ENCODE assay signal across 19 cellular contexts in genomic region chr7:47299496-47299895, GRCh38.
"Had no signal": no experiment of that assay in that cellular context is flagged by ENCODE, and none has a peak within 500 bp of the region (broad histone marks: within the 10 kb centered on the region; RNA-seq: fewer than 3 reads in every experiment).

No MANE protein-coding gene starts in this region.

- H3K4me1 Mint-ChIP-seq: stimulated activated effector memory CD8-positive, alpha-beta T cell treated with anti-CD3 and anti-CD28 coated beads, Interleukin-12 subunit alpha, Interleukin-12 subunit beta, amount 100 ng/mL, for 72 hours had no signal

- ATAC-seq: effector memory CD8-positive, alpha-beta T cell; gastrocnemius medialis; left lobe of liver; natural killer cell treated with Interleukin-12 subunit alpha and Interleukin-12 subunit beta and Interleukin-15 and Interleukin-18, amount 100 ng/mL, for 72 hours; psoas muscle; stimulated activated effector memory CD8-positive, alpha-beta T cell treated with anti-CD3 and anti-CD28 coated beads, Interleukin-12 subunit alpha, Interleukin-12 subunit beta, amount 100 ng/mL, for 72 hours; stimulated activated naive CD8-positive, alpha-beta T cell treated with anti-CD3 and anti-CD28 coated beads, Interleukin-15, Interleukin-2, amounts not matched to agents 100 U/mL and 50 U/mL, for 24 hours had no signal

- H3K9me3 Mint-ChIP-seq: dendritic cell treated with granulocyte-macrophage colony-stimulating factor and Interleukin-4, amounts not matched to agents 40 ng/mL and 50 ng/mL, for 4 days; natural killer cell treated with Interleukin-12 subunit alpha and Interleukin-12 subunit beta and Interleukin-15 and Interleukin-18, amount 100 ng/mL, for 72 hours; stimulated activated effector memory CD8-positive, alpha-beta T cell treated with anti-CD3 and anti-CD28 coated beads, Interleukin-12 subunit alpha, Interleukin-12 subunit beta, amount 100 ng/mL, for 72 hours had no signal

- FAIRE-seq: small intestine had no signal

- H3K27ac ChIP-seq: epithelial cell of prostate, esophagus muscularis mucosa, gastrocnemius medialis, psoas muscle, suprapubic skin, thyroid gland, upper lobe of left lung, uterus had no signal

- H3K27me3 ChIP-seq: esophagus muscularis mucosa, gastrocnemius medialis, suprapubic skin, thyroid gland, upper lobe of left lung, uterus had no signal

- H3K36me3 Mint-ChIP-seq: natural killer cell treated with Interleukin-12 subunit alpha and Interleukin-12 subunit beta and Interleukin-15 and Interleukin-18, amount 100 ng/mL, for 72 hours; stimulated activated effector memory CD8-positive, alpha-beta T cell treated with anti-CD3 and anti-CD28 coated beads, Interleukin-12 subunit alpha, Interleukin-12 subunit beta, amount 100 ng/mL, for 72 hours had no signal

- H3K27me3 Mint-ChIP-seq: dendritic cell treated with granulocyte-macrophage colony-stimulating factor and Interleukin-4, amounts not matched to agents 40 ng/mL and 50 ng/mL, for 4 days; effector memory CD8-positive, alpha-beta T cell; natural killer cell treated with Interleukin-12 subunit alpha and Interleukin-12 subunit beta and Interleukin-15 and Interleukin-18, amount 100 ng/mL, for 72 hours had no signal

- H3K9me3 ChIP-seq: esophagus muscularis mucosa, gastrocnemius medialis, psoas muscle, suprapubic skin, thyroid gland, upper lobe of left lung, uterus had no signal

- DNase-seq: effector memory CD8-positive, alpha-beta T cell; gastrocnemius medialis; mammary epithelial cell; midbrain; psoas muscle; small intestine; stimulated activated CD4-positive, alpha-beta T cell treated with anti-CD3 and anti-CD28 coated beads, Interleukin-2, amount 100 ng/mL, for 48 hours; stimulated activated CD8-positive, alpha-beta memory T cell treated with anti-CD3 and anti-CD28 coated beads, Interleukin-4, amount 100 ng/mL, for 48 hours; stimulated activated naive CD8-positive, alpha-beta T cell treated with anti-CD3 and anti-CD28 coated beads, Interleukin-15, Interleukin-2, amounts not matched to agents 100 U/mL and 50 U/mL, for 24 hours; thyroid gland; uterus had no signal

- H3K4me3 ChIP-seq: esophagus muscularis mucosa, gastrocnemius medialis, psoas muscle, suprapubic skin, thyroid gland, upper lobe of left lung, uterus had no signal

- H3K36me3 ChIP-seq: uterus had no signal

- H3K4me3 Mint-ChIP-seq: dendritic cell treated with granulocyte-macrophage colony-stimulating factor and Interleukin-4, amounts not matched to agents 40 ng/mL and 50 ng/mL, for 4 days; effector memory CD8-positive, alpha-beta T cell; natural killer cell treated with Interleukin-12 subunit alpha and Interleukin-12 subunit beta and Interleukin-15 and Interleukin-18, amount 100 ng/mL, for 72 hours; stimulated activated effector memory CD8-positive, alpha-beta T cell treated with anti-CD3 and anti-CD28 coated beads, Interleukin-12 subunit alpha, Interleukin-12 subunit beta, amount 100 ng/mL, for 72 hours had no signal
